ENCODE assay signal across 23 cellular contexts in the genomic region with DNA sequence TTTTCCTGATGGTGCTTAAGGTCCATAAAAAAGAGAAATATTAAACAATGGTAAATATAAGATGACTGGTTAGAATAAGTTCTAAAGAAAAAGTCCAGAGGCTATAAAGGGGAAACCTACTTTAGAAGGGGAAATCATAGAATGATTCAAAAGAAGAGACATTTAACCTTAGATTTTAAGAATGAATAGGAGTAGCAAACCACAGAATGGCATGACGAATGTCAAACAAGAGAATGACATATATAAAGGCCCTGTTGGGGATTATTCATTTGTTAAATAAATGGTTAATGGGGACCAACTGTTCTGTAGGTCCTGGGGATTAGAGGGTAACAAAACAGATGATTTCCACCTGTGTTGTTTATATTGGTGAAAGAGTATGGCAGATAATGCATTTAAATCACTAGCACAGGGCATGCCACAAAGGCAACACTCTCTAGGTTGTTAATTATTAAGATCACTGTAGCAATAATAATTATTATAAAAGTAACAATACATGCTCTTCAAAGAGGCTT.
DNase-seq lines count a peak whose midpoint lies in the region; ATAC-seq, FAIRE-seq and TF ChIP-seq lines count a peak whose summit lies in the region.
"Had no signal": no experiment of that assay in that cellular context is flagged by ENCODE, and none has a peak within 500 bp of the region (broad histone marks: within the 10 kb centered on the region; RNA-seq: fewer than 3 reads in every experiment).

No MANE protein-coding gene starts in this region.

- no peak overlapping the region for H3K4me2 ChIP-seq in H1 (ENCODE audit: insufficient read depth in 1 of 2, low read depth in 2 of 2, low read length in 2 of 2)
- H3K4me2 ChIP-seq: BLaER1 had no signal

- H3K9ac ChIP-seq in HUES48 (ENCODE audit: low read depth, low read length) (no peak overlapping the region), H1 (replicated peaks in 1 of 4; ENCODE audit: extremely low read depth in 1 of 4, low read depth in 3 of 4, low read length in 3 of 4) (no peak overlapping the region)
- H3K9ac ChIP-seq: BLaER1 had no signal

- H3K27ac ChIP-seq in HUES48 (ENCODE audit: low read depth, low read length) (peak overlapping the region; percentile 54), H1 (ENCODE audit: low read depth, low read length) (no peak overlapping the region)
- H3K27ac ChIP-seq: 22Rv1, BLaER1, C4-2B had no signal

- TF ChIP-seq CTCF in H1 (IDR thresholded peaks at IDR 0.05; ENCODE audit: control extremely low read depth in 1 of 3, insufficient read depth in 1 of 3, low read depth in 1 of 3, low read length in 3 of 3): no peak

- H3K18ac ChIP-seq in H1 (ENCODE audit: extremely low read depth, low read length): no peak overlapping the region

- no peak overlapping the region for H3K14ac ChIP-seq in H1 (ENCODE audit: insufficient read length)

- no peaks in the 10 kb centered on the region for H3K9me3 ChIP-seq in HUES48 (ENCODE audit: control insufficient read depth, insufficient read depth, low read length)
- no peaks in the 10 kb centered on the region for H3K9me3 ChIP-seq in H1 (ENCODE audit: insufficient read depth in 2 of 2, low read depth in 1 of 2, low read length in 1 of 2)
- H3K9me3 ChIP-seq: BLaER1 had no signal

- H4K20me1 ChIP-seq in H1 (replicated peaks in 1 of 2; ENCODE audit: control insufficient read depth in 1 of 2, insufficient read depth in 2 of 2, low read length in 2 of 2): no peaks in the 10 kb centered on the region
- H4K20me1 ChIP-seq: BLaER1 had no signal

- ATAC-seq in HG02840 (IDR thresholded peaks at IDR 0.05; ENCODE audit: low FRiP score, unreplicated experiment): no peak
- ATAC-seq: HCT116 had no signal

- TF ChIP-seq POLR2A in H1 (IDR thresholded peaks at IDR 0.05; ENCODE audit: control extremely low read depth in 1 of 2, low read depth in 2 of 2, low read length in 2 of 2): no peak

- no peak overlapping the region for H2AK5ac ChIP-seq in H1 (ENCODE audit: low read depth, low read length)

- CTCF ChIA-PET in H1 (lab: Charles Lee; ENCODE audit: partially characterized antibody): no interaction called here

- no peak overlapping the region for H2BK12ac ChIP-seq in H1 (ENCODE audit: low read depth, low read length)

- H2AFZ ChIP-seq in H1 (ENCODE audit: low read length): no peak overlapping the region

- H4K8ac ChIP-seq in H1 (ENCODE audit: extremely low read depth, insufficient read depth, low read length): no peak overlapping the region

- H3K36me3 ChIP-seq in H7 (replicated peaks; ENCODE audit: control insufficient read depth, insufficient read depth, low read length) (no peaks in the 10 kb centered on the region), HUES48 (ENCODE audit: control insufficient read depth, insufficient read depth, low read length) (no peaks in the 10 kb centered on the region), H1 (ENCODE audit: control insufficient read depth in 2 of 4, insufficient read depth in 4 of 4, low read length in 3 of 4) (no peaks in the 10 kb centered on the region)
- H3K36me3 ChIP-seq: BLaER1 had no signal

- no peak overlapping the region for H3K4ac ChIP-seq in H1 (replicated peaks; ENCODE audit: insufficient read length, low read depth, low read length)

- TF ChIP-seq RAD21 in H1 (IDR thresholded peaks at IDR 0.05 in 1 of 2, conservative IDR thresholded peaks at IDR 0.05 in 1 of 2; ENCODE audit: low read depth in 2 of 2, low read length in 2 of 2): no peak

- H2BK20ac ChIP-seq in H1 (ENCODE audit: low read length): no peak overlapping the region

- H3K4me1 ChIP-seq in HUES48 (ENCODE audit: control insufficient read depth, insufficient read depth, low read length) (peaks cover 15% of the 10 kb centered on the region), H1 (replicated peaks in 1 of 4; ENCODE audit: control insufficient read depth in 3 of 4, insufficient read depth in 4 of 4, low read length in 3 of 4) (peaks cover 0 to 4% (median 2%) of the 10 kb centered on the region in 4 experiments; a peak in 3 of 7 replicates)
- H3K4me1 ChIP-seq: BLaER1 had no signal

- H3K4me3 ChIP-seq in H7 (ENCODE audit: insufficient read depth, low read depth, low read length) (no peak overlapping the region), HUES48 (ENCODE audit: low read depth, low read length) (no peak overlapping the region; the same call in 1 of the 2 replicates), H1 (ENCODE audit: extremely low read depth in 1 of 4, insufficient read depth in 2 of 4, low read depth in 3 of 4, low read length in 4 of 4) (no peak overlapping the region)
- H3K4me3 ChIP-seq: BLaER1 had no signal

- DNase-seq in DMS53 (lab: John Stamatoyannopoulos, UW) (peak; percentile 40), DMS53 treated with DMSO at 0.1 percent for 48 hours (lab: John Stamatoyannopoulos, UW; ENCODE audit: unreplicated experiment) (no peak), H7 (peak; percentile 9), H1 (ENCODE audit: low read depth in 1 of 2, low spot score in 2 of 2) (no peak), germinal center (ENCODE audit: low spot score) (no peak)
- DNase-seq in activated CD4-positive, alpha-beta T cell treated with anti-CD3 and anti-CD28 coated beads for 48 hours: no peak
- DNase-seq: CD4-positive, CD25-positive, alpha-beta regulatory T cell; CD8-positive, alpha-beta memory T cell; DMS 273 treated with DMSO at 0.1 percent for 48 hours; DND-41; GOT3; H9 had no signal

- no peaks in the 10 kb centered on the region for H3K79me1 ChIP-seq in H1 (ENCODE audit: low read depth, low read length)

- H2BK120ac ChIP-seq in H1 (replicated peaks; ENCODE audit: low read depth, low read length): no peak overlapping the region

- H2BK15ac ChIP-seq in H1 (ENCODE audit: low read length): no peak overlapping the region

- no peak overlapping the region for H3K56ac ChIP-seq in H1 (replicated peaks; ENCODE audit: insufficient read length, low read depth, low read length)

- no peak for TF ChIP-seq EP300 in H1 (IDR thresholded peaks at IDR 0.05; ENCODE audit: borderline replicate concordance in 1 of 2, low read depth in 2 of 2, low read length in 2 of 2)

- no peaks in the 10 kb centered on the region for H3K23me2 ChIP-seq in H1 (ENCODE audit: low read depth, low read length)

- FAIRE-seq in H1 (lab: Jason Lieb, UNC): no peak
- FAIRE-seq: A204.1, D721Med, G401.6, GM12892, GM19239 had no signal

- WGBS in H1 (ENCODE audit: extremely low coverage in 1 of 2, insufficient coverage in 1 of 2, insufficient read length in 1 of 2, insufficient replicate concordance in 2 of 2, low coverage in 1 of 2, low lambda C conversion rate in 2 of 2, missing lambda C conversion rate in 1 of 2), 2 experiments: 29% methylated on average over 1 of the region's 1 CpG; no CpG with 5 or more reads in 1 of the 2 experiments

- no peaks in the 10 kb centered on the region for H3K79me2 ChIP-seq in H1 (ENCODE audit: control insufficient read depth in 1 of 2, insufficient read depth in 2 of 2, low read length in 2 of 2)

- H4K91ac ChIP-seq in H1 (replicated peaks; ENCODE audit: insufficient read length, low read length): no peak overlapping the region

- no peak overlapping the region for H2BK5ac ChIP-seq in H1 (ENCODE audit: low read depth, low read length)

- H4K5ac ChIP-seq in H1 (ENCODE audit: insufficient read length, low read depth, low read length): no peak overlapping the region

- POLR2A ChIA-PET in H1 (lab: Charles Lee; ENCODE audit: partially characterized antibody): no interaction called here

- no peak overlapping the region for H3K23ac ChIP-seq in H1 (ENCODE audit: insufficient read length)

- H3K27me3 ChIP-seq in H7 (ENCODE audit: control insufficient read depth, insufficient read depth, low read length) (no peaks in the 10 kb centered on the region), HUES48 (ENCODE audit: control insufficient read depth, insufficient read depth, low read length) (no peaks in the 10 kb centered on the region), H1 (replicated peaks in 1 of 4; ENCODE audit: control insufficient read depth in 3 of 4, extremely low read depth in 1 of 4, insufficient read depth in 3 of 4, low read length in 3 of 4) (no peaks in the 10 kb centered on the region)
- H3K27me3 ChIP-seq: BLaER1 had no signal

TF ChIP-seq in H1, 55 proteins besides CTCF, POLR2A, EP300 and RAD21:
- no peak for TF ChIP-seq GABPA (IDR thresholded peaks at IDR 0.05; ENCODE audit: borderline replicate concordance, insufficient read depth, low read length)
- TF ChIP-seq POU5F1 (IDR thresholded peaks at IDR 0.05; ENCODE audit: low read depth, low read length): 0 out of 2 replicates have a peak, but pooled peaks have one; percentile 26

Comparison
In these comparisons a context has a peak if more than half of its experiments do, and no peak if none do; other contexts are left out.
1. DNase-seq: peak in DMS53 (single experiment) and H7 (single experiment); none in DMS53 treated with DMSO at 0.1 percent for 48 hours (single experiment), H1 (0 of 2), activated CD4-positive, alpha-beta T cell treated with anti-CD3 and anti-CD28 coated beads for 48 hours (single experiment) and germinal center (single experiment).